Comparison of ENCODE assay signal across 13 cellular contexts in the genomic region with DNA sequence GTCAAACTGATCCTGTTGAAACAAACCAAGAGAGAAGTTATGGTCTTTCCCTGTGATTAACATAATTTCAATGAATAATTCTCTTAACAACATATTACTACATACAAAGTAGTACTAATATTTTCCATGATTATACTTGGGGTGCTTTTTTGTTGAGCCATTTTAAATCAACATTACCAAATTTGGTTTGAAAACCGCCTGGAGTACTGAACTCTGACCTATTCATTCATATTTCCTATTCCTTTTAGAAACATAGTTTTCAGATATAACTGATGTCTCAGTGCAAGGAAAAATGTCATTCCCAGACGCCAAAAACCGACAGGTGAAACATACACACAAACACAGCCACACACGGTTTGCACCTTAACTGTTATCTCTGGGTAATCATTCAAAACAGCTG. TPM values are rescaled to one million over a fixed set of nuclear protein-coding genes. Genes with fewer than 3 reads are reported as not detected.
DNase-seq lines count a peak whose midpoint lies in the region; ATAC-seq and TF ChIP-seq lines count a peak whose summit lies in the region.
"Had no signal": no experiment of that assay in that cellular context is flagged by ENCODE, and none has a peak within 500 bp of the region (broad histone marks: within the 10 kb centered on the region; RNA-seq: fewer than 3 reads in every experiment).

No MANE protein-coding gene starts in this region.

- H3K4me1 ChIP-seq in lower lobe of right lung (peaks cover 52% of the 10 kb centered on the region), thoracic aorta (ENCODE audit: control insufficient read depth in 1 of 2, low read depth in 2 of 2) (peaks cover 30 to 46% of the 10 kb centered on the region in 2 donors)

- peak overlapping the region; percentile 94 for H3K27ac Mint-ChIP-seq in T-helper 2 cell treated with Interferon-gamma antibody and Interleukin-4, amounts not matched to agents 5 μg/mL and 100 μg/mL, for 36 hours
- peak overlapping the region; percentile 79 for H3K27ac Mint-ChIP-seq in activated naive CD8-positive, alpha-beta T cell treated with anti-CD3 and anti-CD28 coated beads, Interleukin-2, amount 10 ng/mL, durations not matched to agents 7 days and 5 days

- no peaks in the 10 kb centered on the region for H3K27me3 ChIP-seq in lower lobe of right lung (ENCODE audit: low read depth)
- no peaks in the 10 kb centered on the region for H3K27me3 ChIP-seq in thoracic aorta (replicated peaks; ENCODE audit: insufficient read depth)
- H3K27me3 ChIP-seq: body of pancreas had no signal

- intact Hi-C loops in lower lobe of right lung (cut with DNase I): no loop called here

- no peak for ATAC-seq in activated naive CD8-positive, alpha-beta T cell treated with anti-CD3 and anti-CD28 coated beads, Interleukin-2, amount 10 ng/mL, durations not matched to agents 7 days and 5 days (ENCODE audit: low read depth)
- no peak for ATAC-seq in lower lobe of right lung
- ATAC-seq in thoracic aorta (ENCODE audit: insufficient number of reproducible peaks, low FRiP score, low read depth): no peak
- ATAC-seq in HG03196 (IDR thresholded peaks at IDR 0.05; ENCODE audit: unreplicated experiment): no peak
- no peak for ATAC-seq in GM21825 (IDR thresholded peaks at IDR 0.05; ENCODE audit: unreplicated experiment)
- ATAC-seq: body of pancreas, HCT116 had no signal

- POLR2A ChIA-PET in activated naive CD8-positive, alpha-beta T cell treated with anti-CD3 and anti-CD28 coated beads, Interleukin-2, amount 10 ng/mL, durations not matched to agents 7 days and 5 days (lab: Charles Lee): interaction anchor here (1.1 kb wide), 1 partner anchor 36 kb away, joined by 3 read pairs; no protein-coding TSS in a partner anchor

- H3K36me3 Mint-ChIP-seq in T-helper 2 cell treated with Interferon-gamma antibody and Interleukin-4, amounts not matched to agents 5 μg/mL and 100 μg/mL, for 36 hours (ENCODE audit: low read depth): peaks cover 51% of the 10 kb centered on the region
- H3K36me3 Mint-ChIP-seq in activated naive CD8-positive, alpha-beta T cell treated with anti-CD3 and anti-CD28 coated beads, Interleukin-2, amount 10 ng/mL, durations not matched to agents 7 days and 5 days: peaks cover 33% of the 10 kb centered on the region

- no peaks in the 10 kb centered on the region for H3K9me3 Mint-ChIP-seq in T-helper 2 cell treated with Interferon-gamma antibody and Interleukin-4, amounts not matched to agents 5 μg/mL and 100 μg/mL, for 36 hours
- H3K9me3 Mint-ChIP-seq in activated naive CD8-positive, alpha-beta T cell treated with anti-CD3 and anti-CD28 coated beads, Interleukin-2, amount 10 ng/mL, durations not matched to agents 7 days and 5 days: no peaks in the 10 kb centered on the region

- peak overlapping the region; percentile 77 for H3K4me3 Mint-ChIP-seq in T-helper 2 cell treated with Interferon-gamma antibody and Interleukin-4, amounts not matched to agents 5 μg/mL and 100 μg/mL, for 36 hours
- H3K4me3 Mint-ChIP-seq in activated naive CD8-positive, alpha-beta T cell treated with anti-CD3 and anti-CD28 coated beads, Interleukin-2, amount 10 ng/mL, durations not matched to agents 7 days and 5 days: peak overlapping the region; percentile 73

- H3K4me1 Mint-ChIP-seq in T-helper 2 cell treated with Interferon-gamma antibody and Interleukin-4, amounts not matched to agents 5 μg/mL and 100 μg/mL, for 36 hours (ENCODE audit: low read depth): peaks cover 58% of the 10 kb centered on the region
- H3K4me1 Mint-ChIP-seq in activated naive CD8-positive, alpha-beta T cell treated with anti-CD3 and anti-CD28 coated beads, Interleukin-2, amount 10 ng/mL, durations not matched to agents 7 days and 5 days: peaks cover 58% of the 10 kb centered on the region

- no peaks in the 10 kb centered on the region for H3K27me3 Mint-ChIP-seq in T-helper 2 cell treated with Interferon-gamma antibody and Interleukin-4, amounts not matched to agents 5 μg/mL and 100 μg/mL, for 36 hours (ENCODE audit: low read depth)
- H3K27me3 Mint-ChIP-seq in activated naive CD8-positive, alpha-beta T cell treated with anti-CD3 and anti-CD28 coated beads, Interleukin-2, amount 10 ng/mL, durations not matched to agents 7 days and 5 days: no peaks in the 10 kb centered on the region

- TF ChIP-seq CTCF in lower lobe of right lung (IDR thresholded peaks at IDR 0.05): no peak
- no peak for TF ChIP-seq CTCF in thoracic aorta (IDR thresholded peaks at IDR 0.05)

- H3K9me3 ChIP-seq in lower lobe of right lung: no peaks in the 10 kb centered on the region
- no peaks in the 10 kb centered on the region for H3K9me3 ChIP-seq in thoracic aorta
- H3K9me3 ChIP-seq: body of pancreas had no signal

- H3K36me3 ChIP-seq in lower lobe of right lung (peaks cover 4% of the 10 kb centered on the region), thoracic aorta (no peaks in the 10 kb centered on the region)

- H3K27ac ChIP-seq in lower lobe of right lung (peak overlapping the region; percentile 79), thoracic aorta (peak overlapping the region; percentile 62 to 70)

- DNase-seq in T-helper 2 cell treated with Interferon-gamma antibody and Interleukin-4, amounts not matched to agents 5 μg/mL and 100 μg/mL, for 36 hours (ENCODE audit: low spot score): no peak
- DNase-seq in T-helper 2 cell: no peak
- no peak for DNase-seq in activated naive CD8-positive, alpha-beta T cell treated with anti-CD3 and anti-CD28 coated beads, Interleukin-2, amount 10 ng/mL, durations not matched to agents 7 days and 5 days
- DNase-seq in lower lobe of right lung: no peak
- no peak for DNase-seq in thoracic aorta (ENCODE audit: low spot score)
- DNase-seq in globus pallidus (ENCODE audit: low spot score): no peak
- DNase-seq: 8988T, body of pancreas, NCI-H1417 treated with DMSO at 0.1 percent for 48 hours, small intestine had no signal

- H3K4me3 ChIP-seq in lower lobe of right lung (no peak overlapping the region), thoracic aorta (no peak overlapping the region)
- H3K4me3 ChIP-seq: body of pancreas had no signal

RNA-seq across cellular contexts. Expression of a gene that starts 48.0 kb away (rescaled TPM):
- total RNA-seq in activated naive CD8-positive, alpha-beta T cell treated with anti-CD3 and anti-CD28 coated beads, Interleukin-2, amount 10 ng/mL, durations not matched to agents 7 days and 5 days: 100 to 1,000 TPM; 191 to 194 TPM
- total RNA-seq in lower lobe of right lung: 61.1 TPM
- 10 to 100 TPM; 71.5 to 80.3 TPM for total RNA-seq in thoracic aorta

RNA-seq across cellular contexts. Expression of a gene that starts 58.8 kb away (rescaled TPM):
- 10 to 100 TPM; 23.2 to 25.1 TPM for total RNA-seq in activated naive CD8-positive, alpha-beta T cell treated with anti-CD3 and anti-CD28 coated beads, Interleukin-2, amount 10 ng/mL, durations not matched to agents 7 days and 5 days
- total RNA-seq in lower lobe of right lung (43.0 TPM), thoracic aorta (10 to 100 TPM; 47.5 to 51.9 TPM)
